ENCODE assay signal across 16 cellular contexts in the genomic region with DNA sequence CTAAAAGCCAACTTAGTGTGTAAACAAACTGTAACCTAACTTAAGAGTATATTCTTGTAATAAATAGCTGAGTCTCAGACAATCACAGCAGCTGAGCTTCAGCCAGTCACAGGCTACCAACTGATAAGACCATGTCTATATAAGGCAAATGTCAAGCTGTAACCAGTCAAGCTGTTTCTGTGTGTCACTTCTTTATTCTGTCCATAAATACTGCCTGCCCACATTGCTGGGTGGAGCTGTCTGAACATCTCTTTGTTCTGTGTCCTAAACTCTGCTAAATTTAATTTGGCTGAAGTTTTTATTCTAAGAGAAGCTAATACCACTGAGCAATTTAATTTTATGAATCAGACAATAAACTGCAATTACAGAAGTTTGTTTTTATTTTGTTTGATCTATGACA.
"Had no signal": no experiment of that assay in that cellular context is flagged by ENCODE, and none has a peak within 500 bp of the region (broad histone marks: within the 10 kb centered on the region; RNA-seq: fewer than 3 reads in every experiment).

No MANE protein-coding gene starts in this region.

- H3K36me3 Mint-ChIP-seq: naive B cell had no signal

- H3K9me3 Mint-ChIP-seq: dendritic cell treated with granulocyte-macrophage colony-stimulating factor and Interleukin-4, amounts not matched to agents 40 ng/mL and 50 ng/mL, for 4 days had no signal

- ATAC-seq: activated T-helper 17 cell treated with anti-CD3 and anti-CD28 coated beads, Interleukin-2, amount 50 U/mL, for 72 hours; left cardiac atrium; pancreas had no signal

- H3K27me3 Mint-ChIP-seq: activated T-helper 17 cell treated with anti-CD3 and anti-CD28 coated beads, Interleukin-2, amount 50 U/mL, for 72 hours; dendritic cell treated with granulocyte-macrophage colony-stimulating factor and Interleukin-4, amounts not matched to agents 40 ng/mL and 50 ng/mL, for 4 days; naive B cell had no signal

- H3K4me1 Mint-ChIP-seq: activated T-helper 17 cell treated with anti-CD3 and anti-CD28 coated beads, Interleukin-2, amount 50 U/mL, for 72 hours; naive B cell had no signal

- H3K27ac Mint-ChIP-seq: activated T-helper 17 cell treated with anti-CD3 and anti-CD28 coated beads, Interleukin-2, amount 50 U/mL, for 72 hours; dendritic cell treated with granulocyte-macrophage colony-stimulating factor and Interleukin-4, amounts not matched to agents 40 ng/mL and 50 ng/mL, for 4 days; naive B cell had no signal

- H3K4me3 Mint-ChIP-seq: activated T-helper 17 cell treated with anti-CD3 and anti-CD28 coated beads, Interleukin-2, amount 50 U/mL, for 72 hours; dendritic cell treated with granulocyte-macrophage colony-stimulating factor and Interleukin-4, amounts not matched to agents 40 ng/mL and 50 ng/mL, for 4 days; naive B cell had no signal

- DNase-seq: activated CD4-positive, alpha-beta T cell treated with anti-CD3 and anti-CD28 coated beads for 1 hour; activated CD4-positive, alpha-beta T cell treated with anti-CD3 and anti-CD28 coated beads, Interleukin-2, amount 50 U/mL, for 4 hours; activated naive CD4-positive, alpha-beta T cell treated with Interleukin-2 at 50 U/mL for 16 hours; aorta; effector memory CD4-positive, alpha-beta T cell; foreskin fibroblast; left cardiac atrium; naive B cell; pancreas; stimulated activated CD4-positive, alpha-beta T cell treated with anti-CD3 and anti-CD28 coated beads, Interleukin-2, amount 100 ng/mL, for 48 hours; stimulated activated naive CD4-positive, alpha-beta T cell; substantia nigra; T1000; transverse colon had no signal
